In the genomic region with DNA sequence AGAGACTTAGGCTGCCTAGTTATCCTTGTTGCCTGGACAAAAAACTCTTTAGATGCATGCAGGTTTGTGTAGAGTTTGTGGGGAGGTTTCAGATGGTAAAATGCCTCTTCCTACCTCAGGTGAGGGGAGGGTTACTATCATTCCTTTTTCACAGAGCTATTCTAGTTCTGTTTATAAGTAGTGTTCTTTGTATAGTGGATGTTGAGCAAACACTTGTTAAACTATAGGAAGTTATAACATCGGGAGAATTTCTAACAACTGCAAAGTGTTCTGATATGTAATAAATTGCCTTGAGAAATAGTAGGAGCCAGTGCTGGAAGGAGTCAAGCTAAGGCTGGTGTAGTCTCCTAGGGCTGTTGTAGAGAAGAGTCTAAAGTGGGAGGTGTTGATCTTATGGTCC, we compare ENCODE assay signal across 25 cellular contexts. TPM values are rescaled to one million over a fixed set of nuclear protein-coding genes. Genes with fewer than 3 reads are reported as not detected.
DNase-seq lines count a peak whose midpoint lies in the region; ATAC-seq and TF ChIP-seq lines count a peak whose summit lies in the region.
"Had no signal": no experiment of that assay in that cellular context is flagged by ENCODE, and none has a peak within 500 bp of the region (broad histone marks: within the 10 kb centered on the region; RNA-seq: fewer than 3 reads in every experiment).

No MANE protein-coding gene starts in this region.

- H3K27ac ChIP-seq in CD4-positive, alpha-beta T cell (ENCODE audit: low read depth, low read length), result no peak overlapping the region
- H3K27ac ChIP-seq in PC-3 (ENCODE audit: low read length), result no peak overlapping the region
- peak overlapping the region; percentile 11 for H3K27ac ChIP-seq in hepatocyte
- peak overlapping the region; percentile 62 for H3K27ac ChIP-seq in rectal smooth muscle tissue (ENCODE audit: low read depth, low read length)
- H3K27ac ChIP-seq in naive thymus-derived CD4-positive, alpha-beta T cell (ENCODE audit: low read depth, low read length), result no peak overlapping the region
- H3K27ac ChIP-seq: BLaER1 treated with 17β-estradiol and CSF1 and Interleukin-3, amounts not matched to agents 10 nM and 100 nM; cardiac muscle cell had no signal

- 35% methylated on average over 1 of the region's 1 CpG for WGBS in hepatocyte (ENCODE audit: low lambda C conversion rate, missing lambda C conversion rate)

- H4K20me1 ChIP-seq in PC-3 (ENCODE audit: low read length) (no peaks in the 10 kb centered on the region), hepatocyte (ENCODE audit: insufficient read depth, poor library complexity, severe bottlenecking) (no peaks in the 10 kb centered on the region)

- H3K4me3 Mint-ChIP-seq in CD4-positive, alpha-beta T cell, result no peak overlapping the region
- H3K4me3 Mint-ChIP-seq in naive thymus-derived CD4-positive, alpha-beta T cell, result no peak overlapping the region
- H3K4me3 Mint-ChIP-seq in activated T-helper 1 cell treated with anti-CD3 and anti-CD28 coated beads, Interleukin-12 subunit alpha, Interleukin-12 subunit beta, Interleukin-2, Interleukin-4 antibody, amounts not matched to agents 30 ng/mL and 10 ng/mL and 1 ng/mL, durations not matched to agents 14 hours and 24 hours and 36 hours, result no peak overlapping the region
- H3K4me3 Mint-ChIP-seq: activated naive CD4-positive, alpha-beta T cell treated with anti-CD3 and anti-CD28 coated beads for 36 hours; dendritic cell treated with granulocyte-macrophage colony-stimulating factor and Interleukin-4, amounts not matched to agents 40 ng/mL and 50 ng/mL, for 4 days; immature natural killer cell; type B pancreatic cell had no signal

- H3K4me1 ChIP-seq in PC-3 (ENCODE audit: insufficient read depth, low read length) (no peaks in the 10 kb centered on the region), hepatocyte (ENCODE audit: insufficient read depth) (peaks cover 8% of the 10 kb centered on the region), rectal smooth muscle tissue (ENCODE audit: control insufficient read depth, insufficient read depth, low read length) (peaks cover 41% of the 10 kb centered on the region)
- H3K4me1 ChIP-seq in naive thymus-derived CD4-positive, alpha-beta T cell (ENCODE audit: control insufficient read depth in 2 of 2, insufficient read depth in 2 of 2, low read length in 2 of 2), result peaks cover 19% of the 10 kb centered on the region in 2 donors

- no peak overlapping the region for H3K9ac ChIP-seq in PC-3 (ENCODE audit: low read length)
- no peak overlapping the region for H3K9ac ChIP-seq in rectal smooth muscle tissue (ENCODE audit: low read length)
- H3K9ac ChIP-seq: BLaER1 treated with 17β-estradiol and CSF1 and Interleukin-3, amounts not matched to agents 10 nM and 100 nM had no signal

- TF ChIP-seq CTCF in CD4-positive, alpha-beta T cell (IDR thresholded peaks at IDR 0.05), result no peak
- TF ChIP-seq CTCF in PC-3 (conservative IDR thresholded peaks at IDR 0.05; ENCODE audit: low read depth, low read length) (no peak), hepatocyte (IDR thresholded peaks at IDR 0.05; ENCODE audit: poor library complexity) (no peak)

- H3K27me3 ChIP-seq in CD4-positive, alpha-beta T cell (ENCODE audit: control insufficient read depth, insufficient read depth, low read length), result no peaks in the 10 kb centered on the region
- no peaks in the 10 kb centered on the region for H3K27me3 ChIP-seq in PC-3 (ENCODE audit: low read length)
- no peaks in the 10 kb centered on the region for H3K27me3 ChIP-seq in hepatocyte
- H3K27me3 ChIP-seq in rectal smooth muscle tissue (ENCODE audit: control insufficient read depth, insufficient read depth, low read length), result no peaks in the 10 kb centered on the region
- no peaks in the 10 kb centered on the region for H3K27me3 ChIP-seq in naive thymus-derived CD4-positive, alpha-beta T cell (ENCODE audit: control insufficient read depth in 2 of 2, insufficient read depth in 2 of 2, low read length in 2 of 2)

- H3K27me3 Mint-ChIP-seq in CD4-positive, alpha-beta T cell, result no peaks in the 10 kb centered on the region
- peaks cover 0 to 3% (median 0%) of the 10 kb centered on the region in 5 donors for H3K27me3 Mint-ChIP-seq in naive thymus-derived CD4-positive, alpha-beta T cell
- peaks cover 3% of the 10 kb centered on the region for H3K27me3 Mint-ChIP-seq in activated T-helper 1 cell treated with anti-CD3 and anti-CD28 coated beads, Interleukin-12 subunit alpha, Interleukin-12 subunit beta, Interleukin-2, Interleukin-4 antibody, amounts not matched to agents 30 ng/mL and 10 ng/mL and 1 ng/mL, durations not matched to agents 14 hours and 24 hours and 36 hours (ENCODE audit: insufficient read depth)
- H3K27me3 Mint-ChIP-seq: type B pancreatic cell had no signal

- no peaks in the 10 kb centered on the region for H3F3A ChIP-seq in PC-3 (ENCODE audit: low read length, unreplicated experiment)

- H3K27ac Mint-ChIP-seq in CD4-positive, alpha-beta T cell, result peak overlapping the region; percentile 3
- H3K27ac Mint-ChIP-seq in naive thymus-derived CD4-positive, alpha-beta T cell, result no peak overlapping the region
- H3K27ac Mint-ChIP-seq in activated T-helper 1 cell treated with anti-CD3 and anti-CD28 coated beads, Interleukin-12 subunit alpha, Interleukin-12 subunit beta, Interleukin-2, Interleukin-4 antibody, amounts not matched to agents 30 ng/mL and 10 ng/mL and 1 ng/mL, durations not matched to agents 14 hours and 24 hours and 36 hours, result no peak overlapping the region
- H3K27ac Mint-ChIP-seq: activated naive CD4-positive, alpha-beta T cell treated with anti-CD3 and anti-CD28 coated beads for 36 hours; dendritic cell treated with granulocyte-macrophage colony-stimulating factor and Interleukin-4, amounts not matched to agents 40 ng/mL and 50 ng/mL, for 4 days; type B pancreatic cell had no signal

- BruUV-seq in PC-3 (replicated peaks; lab: Mats Ljungman, UMichigan), result no TSS peak

- H3K36me3 ChIP-seq in PC-3 (ENCODE audit: low read depth, low read length) (no peaks in the 10 kb centered on the region), hepatocyte (replicated peaks; ENCODE audit: insufficient read depth, low read depth) (no peaks in the 10 kb centered on the region), rectal smooth muscle tissue (ENCODE audit: control insufficient read depth, insufficient read depth, low read length) (no peaks in the 10 kb centered on the region)
- H3K36me3 ChIP-seq in naive thymus-derived CD4-positive, alpha-beta T cell (ENCODE audit: control insufficient read depth in 2 of 3, insufficient read depth in 3 of 3, low read length in 3 of 3), result no peaks in the 10 kb centered on the region
- H3K36me3 ChIP-seq: cardiac muscle cell had no signal

- CTCF ChIA-PET in CD4-positive, alpha-beta T cell (lab: Charles Lee), result no interaction called here
- CTCF ChIA-PET in PC-3 (lab: Charles Lee), result no interaction called here
- CTCF ChIA-PET in naive thymus-derived CD4-positive, alpha-beta T cell (lab: Charles Lee), result no interaction called here

- H3K79me2 ChIP-seq in PC-3 (ENCODE audit: low read length) (no peaks in the 10 kb centered on the region), hepatocyte (no peaks in the 10 kb centered on the region)

- intact Hi-C loops in CD4-positive, alpha-beta T cell (cut with DNase I, micrococcal nuclease), result loop anchor here in 1 of 2 experiments (5.0 kb wide), 1 partner anchor 47 kb away; no protein-coding TSS in a partner anchor
- intact Hi-C loops in PC-3 (cut with micrococcal nuclease), result no loop called here
- intact Hi-C loops in naive thymus-derived CD4-positive, alpha-beta T cell (cut with micrococcal nuclease), result loop anchor here in 1 of 2 donors (1.0 kb wide), 1 partner anchor 9 kb away; no protein-coding TSS in a partner anchor
- intact Hi-C loops in activated T-helper 1 cell treated with anti-CD3 and anti-CD28 coated beads, Interleukin-12 subunit alpha, Interleukin-12 subunit beta, Interleukin-2, Interleukin-4 antibody, amounts not matched to agents 30 ng/mL and 10 ng/mL and 1 ng/mL, durations not matched to agents 14 hours and 24 hours and 36 hours (cut with micrococcal nuclease), result loop anchor here (10.0 kb wide), 1 partner anchor 661 kb away; a partner anchor contains a TSS

- H3K4me3 ChIP-seq in PC-3 (ENCODE audit: low read length) (no peak overlapping the region), hepatocyte (no peak overlapping the region), rectal smooth muscle tissue (ENCODE audit: low read length) (no peak overlapping the region)
- no peak overlapping the region for H3K4me3 ChIP-seq in naive thymus-derived CD4-positive, alpha-beta T cell (ENCODE audit: low read length)
- H3K4me3 ChIP-seq: BLaER1 treated with 17β-estradiol and CSF1 and Interleukin-3, amounts not matched to agents 10 nM and 100 nM; cardiac muscle cell had no signal

- H3K4me2 ChIP-seq in PC-3 (ENCODE audit: low read length), result no peak overlapping the region
- no peak overlapping the region for H3K4me2 ChIP-seq in hepatocyte
- H3K4me2 ChIP-seq: BLaER1 treated with 17β-estradiol and CSF1 and Interleukin-3, amounts not matched to agents 10 nM and 100 nM had no signal

- H3K9me3 ChIP-seq in CD4-positive, alpha-beta T cell (ENCODE audit: control insufficient read depth, low read length), result peaks cover 3% of the 10 kb centered on the region
- H3K9me3 ChIP-seq in PC-3 (ENCODE audit: low read length) (no peaks in the 10 kb centered on the region), hepatocyte (ENCODE audit: low read depth) (no peaks in the 10 kb centered on the region)
- H3K9me3 ChIP-seq in naive thymus-derived CD4-positive, alpha-beta T cell (ENCODE audit: control insufficient read depth in 2 of 3, low read length in 3 of 3), result peaks cover 0 to 6% (median 0%) of the 10 kb centered on the region in 3 experiments

- POLR2A ChIA-PET in CD4-positive, alpha-beta T cell (lab: Charles Lee), result no interaction called here
- POLR2A ChIA-PET in PC-3 (lab: Charles Lee; ENCODE audit: unreplicated experiment), result no interaction called here
- POLR2A ChIA-PET in naive thymus-derived CD4-positive, alpha-beta T cell (lab: Charles Lee), result no interaction called here

- H2AFZ ChIP-seq in PC-3 (ENCODE audit: low read length) (no peak overlapping the region), hepatocyte (no peak overlapping the region)

- H3K9me2 ChIP-seq in PC-3 (replicated peaks; ENCODE audit: low read length) (no peaks in the 10 kb centered on the region), hepatocyte (replicated peaks; ENCODE audit: insufficient read depth) (no peaks in the 10 kb centered on the region)

- ATAC-seq in CD4-positive, alpha-beta T cell (ENCODE audit: poor library complexity), result no peak
- ATAC-seq in PC-3, result peak; percentile 35; the same call in 1 of the 2 replicates
- no peak for ATAC-seq in GM18519 (IDR thresholded peaks at IDR 0.05; ENCODE audit: low FRiP score, unreplicated experiment)
- no peak for ATAC-seq in naive thymus-derived CD4-positive, alpha-beta T cell
- ATAC-seq: Right ventricle myocardium inferior had no signal

- DNase-seq in CD4-positive, alpha-beta T cell, result no peak
- DNase-seq in PC-3 (no peak), hepatocyte (ENCODE audit: low spot score) (no peak), COLO668 (lab: John Stamatoyannopoulos, UW; ENCODE audit: unreplicated experiment) (no peak)
- no peak for DNase-seq in naive thymus-derived CD4-positive, alpha-beta T cell
- DNase-seq in activated T-helper 1 cell treated with anti-CD3 and anti-CD28 coated beads, Interleukin-12 subunit alpha, Interleukin-12 subunit beta, Interleukin-2, Interleukin-4 antibody, amounts not matched to agents 30 ng/mL and 10 ng/mL and 1 ng/mL, durations not matched to agents 14 hours and 24 hours and 36 hours (ENCODE audit: low spot score), result no peak
- DNase-seq: activated CD4-positive, alpha-beta T cell treated with anti-CD3 and anti-CD28 coated beads for 1 hour; activated naive CD4-positive, alpha-beta T cell treated with anti-CD3 and anti-CD28 coated beads for 36 hours; activated T-cell treated with anti-CD3 and anti-CD28 coated beads, Interleukin-2, amount 50 U/mL, for 1 hour; amniotic stem cell; immature natural killer cell; MV-4-11; NCI-H187; NCI-H226; NCI-H748 treated with DMSO at 0.1 percent for 48 hours; retina; stimulated activated CD4-positive, alpha-beta T cell treated with anti-CD3 and anti-CD28 coated beads, Interleukin-4, amount 100 ng/mL, for 24 hours; stimulated activated naive CD4-positive, alpha-beta T cell treated with Interleukin-2 at 50 U/mL for 16 hours had no signal

- H3K4me1 Mint-ChIP-seq in CD4-positive, alpha-beta T cell (ENCODE audit: low read depth), result peaks cover 44% of the 10 kb centered on the region
- H3K4me1 Mint-ChIP-seq in naive thymus-derived CD4-positive, alpha-beta T cell, result peaks cover 19 to 47% (median 29%) of the 10 kb centered on the region in 7 donors
- peaks cover 37% of the 10 kb centered on the region for H3K4me1 Mint-ChIP-seq in activated T-helper 1 cell treated with anti-CD3 and anti-CD28 coated beads, Interleukin-12 subunit alpha, Interleukin-12 subunit beta, Interleukin-2, Interleukin-4 antibody, amounts not matched to agents 30 ng/mL and 10 ng/mL and 1 ng/mL, durations not matched to agents 14 hours and 24 hours and 36 hours (ENCODE audit: low read depth)

- H3K36me3 Mint-ChIP-seq in CD4-positive, alpha-beta T cell (ENCODE audit: low read depth), result no peaks in the 10 kb centered on the region
- peaks cover 0 to 24% (median 0%) of the 10 kb centered on the region in 5 donors for H3K36me3 Mint-ChIP-seq in naive thymus-derived CD4-positive, alpha-beta T cell
- H3K36me3 Mint-ChIP-seq in activated T-helper 1 cell treated with anti-CD3 and anti-CD28 coated beads, Interleukin-12 subunit alpha, Interleukin-12 subunit beta, Interleukin-2, Interleukin-4 antibody, amounts not matched to agents 30 ng/mL and 10 ng/mL and 1 ng/mL, durations not matched to agents 14 hours and 24 hours and 36 hours (ENCODE audit: low read depth), result peaks cover 22% of the 10 kb centered on the region
- H3K36me3 Mint-ChIP-seq: type B pancreatic cell had no signal

- peaks cover 6% of the 10 kb centered on the region for H3K9me3 Mint-ChIP-seq in CD4-positive, alpha-beta T cell
- peaks cover 0 to 12% (median 6%) of the 10 kb centered on the region in 11 donors for H3K9me3 Mint-ChIP-seq in naive thymus-derived CD4-positive, alpha-beta T cell
- H3K9me3 Mint-ChIP-seq in activated T-helper 1 cell treated with anti-CD3 and anti-CD28 coated beads, Interleukin-12 subunit alpha, Interleukin-12 subunit beta, Interleukin-2, Interleukin-4 antibody, amounts not matched to agents 30 ng/mL and 10 ng/mL and 1 ng/mL, durations not matched to agents 14 hours and 24 hours and 36 hours, result peaks cover 10% of the 10 kb centered on the region
- H3K9me3 Mint-ChIP-seq: type B pancreatic cell had no signal

RNA-seq across cellular contexts. Expression of a gene that starts 6.7 kb away (rescaled TPM):
- total RNA-seq in CD4-positive, alpha-beta T cell, result 10 to 100 TPM; 23.8 to 28.2 TPM
- 3.5 and 4.8 TPM in 2 replicates for total RNA-seq in PC-3 (2014; rRNA removed)
- 13.9 and 14.1 TPM in 2 replicates for total RNA-seq in hepatocyte
- 7.3 and 8.0 TPM in 2 replicates for polyA plus RNA-seq in hepatocyte
- 10 to 100 TPM in 2 of 5 experiments, 1 to 10 TPM in 3; 5.6 to 67.4 (median 8.3) TPM for total RNA-seq in naive thymus-derived CD4-positive, alpha-beta T cell
- 1 to 10 TPM; 2.1 to 3.0 TPM for polyA plus RNA-seq in naive thymus-derived CD4-positive, alpha-beta T cell
- 36.4 and 38.6 TPM in 2 replicates for total RNA-seq in activated T-helper 1 cell treated with anti-CD3 and anti-CD28 coated beads, Interleukin-12 subunit alpha, Interleukin-12 subunit beta, Interleukin-2, Interleukin-4 antibody, amounts not matched to agents 30 ng/mL and 10 ng/mL and 1 ng/mL, durations not matched to agents 14 hours and 24 hours and 36 hours

RNA-seq across cellular contexts. Expression of a gene that starts 31.4 kb away (rescaled TPM):
- total RNA-seq in CD4-positive, alpha-beta T cell, result 1 to 10 TPM; 1.8 to 2.1 TPM
- total RNA-seq in PC-3 (2014; rRNA removed), result 2.7 TPM in 1 of 2 replicates, not detected in the other
- 218 and 231 TPM in 2 replicates for total RNA-seq in hepatocyte
- polyA plus RNA-seq in hepatocyte, result 207 and 251 TPM in 2 replicates
- total RNA-seq in naive thymus-derived CD4-positive, alpha-beta T cell, result 10 to 100 TPM in 1 of 5 experiments, 1 to 10 TPM in 3, under 1 TPM in 1; 0.56 to 12.0 (median 1.3) TPM
- polyA plus RNA-seq in naive thymus-derived CD4-positive, alpha-beta T cell, result 1 to 10 TPM in 1 of 2 donors, under 1 TPM in 1; 0.92 to 2.2 TPM
- 10.9 and 12.2 TPM in 2 replicates for total RNA-seq in activated T-helper 1 cell treated with anti-CD3 and anti-CD28 coated beads, Interleukin-12 subunit alpha, Interleukin-12 subunit beta, Interleukin-2, Interleukin-4 antibody, amounts not matched to agents 30 ng/mL and 10 ng/mL and 1 ng/mL, durations not matched to agents 14 hours and 24 hours and 36 hours

Comparison
In these comparisons a context has a peak if more than half of its experiments do, and no peak if none do; other contexts are left out.
1. H3K27ac ChIP-seq: peak in hepatocyte (single experiment) and rectal smooth muscle tissue (single experiment); none in CD4-positive, alpha-beta T cell (single experiment), PC-3 (single experiment) and naive thymus-derived CD4-positive, alpha-beta T cell (single experiment).
2. RNA of a gene that starts 31.4 kb away (total RNA-seq): 218 to 231 TPM in hepatocyte; 10.9 to 12.2 TPM in activated T-helper 1 cell treated with anti-CD3 and anti-CD28 coated beads, Interleukin-12 subunit alpha, Interleukin-12 subunit beta, Interleukin-2, Interleukin-4 antibody, amounts not matched to agents 30 ng/mL and 10 ng/mL and 1 ng/mL, durations not matched to agents 14 hours and 24 hours and 36 hours, 1.8 to 2.1 TPM in CD4-positive, alpha-beta T cell, 0.56 to 12.0 TPM in naive thymus-derived CD4-positive, alpha-beta T cell and 2.7 TPM in PC-3; every median in the first group is over 10 times any median in the second.